18 cellular contexts compared by ENCODE assay signal in the genomic region with DNA sequence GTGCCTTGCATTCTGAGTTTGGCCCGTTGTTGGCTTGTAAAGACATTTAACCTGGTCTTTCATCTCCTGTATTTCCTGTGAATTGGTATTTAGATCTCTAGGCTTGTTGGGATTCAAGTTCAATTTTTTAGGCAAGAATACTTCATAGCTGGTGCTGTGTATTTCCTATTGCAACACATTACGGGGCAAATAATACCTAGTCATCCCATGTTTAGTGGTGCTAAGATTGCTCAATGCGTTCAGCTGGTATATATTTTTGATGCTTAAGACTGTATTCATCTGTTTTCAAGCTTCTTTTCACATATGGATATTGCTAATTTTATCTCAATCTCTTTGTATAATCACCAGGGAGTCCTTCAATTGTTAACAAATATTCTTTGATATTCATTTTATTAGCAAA.
DNase-seq lines count a peak whose midpoint lies in the region; ATAC-seq, FAIRE-seq and TF ChIP-seq lines count a peak whose summit lies in the region.
"Had no signal": no experiment of that assay in that cellular context is flagged by ENCODE, and none has a peak within 500 bp of the region (broad histone marks: within the 10 kb centered on the region; RNA-seq: fewer than 3 reads in every experiment).

No MANE protein-coding gene starts in this region.

- no peaks in the 10 kb centered on the region for H3K79me1 ChIP-seq in mesendoderm (ENCODE audit: low read length)

- H3K27me3 Mint-ChIP-seq in T-helper 2 cell treated with Interferon-gamma antibody and Interleukin-4, amounts not matched to agents 5 μg/mL and 100 μg/mL, for 36 hours (ENCODE audit: low read depth): peaks cover 14% of the 10 kb centered on the region

- H3K4me2 ChIP-seq in K562 (ENCODE audit: insufficient read depth, low read length) (no peak overlapping the region), mesendoderm (ENCODE audit: low read length) (no peak overlapping the region)

- H3K4me3 ChIP-seq in K562: no peak overlapping the region
- H3K4me3 ChIP-seq in mesendoderm (ENCODE audit: low read length): no peak overlapping the region

- H2AFZ ChIP-seq in K562 (ENCODE audit: low read depth, low read length): no peak overlapping the region

- H3K36me3 Mint-ChIP-seq in T-helper 2 cell treated with Interferon-gamma antibody and Interleukin-4, amounts not matched to agents 5 μg/mL and 100 μg/mL, for 36 hours (ENCODE audit: low read depth): no peaks in the 10 kb centered on the region
- H3K36me3 Mint-ChIP-seq: CD8-positive, alpha-beta T cell had no signal

- no peak for TF ChIP-seq RAD21 in K562 (CRISPR knock-in tag; conservative IDR thresholded peaks at IDR 0.05 in 1 of 2, IDR thresholded peaks at IDR 0.05 in 1 of 2)

- no peak overlapping the region for H2AK5ac ChIP-seq in mesendoderm (ENCODE audit: low read length)

- no peak overlapping the region for H4K8ac ChIP-seq in mesendoderm (ENCODE audit: low read depth, low read length)

- ATAC-seq in K562 (no peak), HG03108 (IDR thresholded peaks at IDR 0.05; ENCODE audit: unreplicated experiment) (no peak)
- ATAC-seq: CD8-positive, alpha-beta T cell had no signal

- no peak overlapping the region for H3K23ac ChIP-seq in mesendoderm (ENCODE audit: low read length)

- H2BK15ac ChIP-seq in mesendoderm (replicated peaks; ENCODE audit: low read depth): peak overlapping the region; percentile 85

- TF ChIP-seq EP300 in K562 (IDR thresholded peaks at IDR 0.05; ENCODE audit: low read length): no peak

- no peaks in the 10 kb centered on the region for H3K4me1 Mint-ChIP-seq in T-helper 2 cell treated with Interferon-gamma antibody and Interleukin-4, amounts not matched to agents 5 μg/mL and 100 μg/mL, for 36 hours (ENCODE audit: low read depth)

- H3K27ac ChIP-seq in K562 (ENCODE audit: extremely low read depth, low read depth, low read length) (no peak overlapping the region), mesendoderm (ENCODE audit: low read depth, low read length) (no peak overlapping the region)
- H3K27ac ChIP-seq: 22Rv1 had no signal

- H3K27me3 ChIP-seq in K562 (ENCODE audit: control insufficient read depth in 2 of 2, insufficient read depth in 2 of 2, low read length in 2 of 2): peaks cover 10 to 11% of the 10 kb centered on the region in 2 experiments; a peak in 3 of 5 replicates
- H3K27me3 ChIP-seq in mesendoderm (ENCODE audit: insufficient read depth, low read length, poor library complexity): no peaks in the 10 kb centered on the region

- H3K9me3 ChIP-seq in K562 (replicated peaks; ENCODE audit: control insufficient read depth, insufficient read depth, low read depth, low read length): no peaks in the 10 kb centered on the region

- POLR2A ChIA-PET in K562 (lab: Yijun Ruan, JAX): no interaction called here

- no peak overlapping the region for H3K4ac ChIP-seq in mesendoderm (ENCODE audit: low read depth, low read length)

- no peaks in the 10 kb centered on the region for H3K36me3 ChIP-seq in K562 (ENCODE audit: control insufficient read depth, insufficient read depth, low read length)
- no peaks in the 10 kb centered on the region for H3K36me3 ChIP-seq in mesendoderm (ENCODE audit: control insufficient read depth, insufficient read depth, low read length)

- no peak overlapping the region for H3K56ac ChIP-seq in mesendoderm (ENCODE audit: low read length)

- no peaks in the 10 kb centered on the region for H3K9me3 Mint-ChIP-seq in T-helper 2 cell treated with Interferon-gamma antibody and Interleukin-4, amounts not matched to agents 5 μg/mL and 100 μg/mL, for 36 hours
- H3K9me3 Mint-ChIP-seq: CD8-positive, alpha-beta T cell had no signal

- no peak overlapping the region for H4K5ac ChIP-seq in mesendoderm (ENCODE audit: low read length)

- no peak overlapping the region for H3K27ac Mint-ChIP-seq in T-helper 2 cell treated with Interferon-gamma antibody and Interleukin-4, amounts not matched to agents 5 μg/mL and 100 μg/mL, for 36 hours
- H3K27ac Mint-ChIP-seq: CD8-positive, alpha-beta T cell had no signal

- H3K79me2 ChIP-seq in K562 (ENCODE audit: control insufficient read depth, insufficient read depth, low read length) (no peaks in the 10 kb centered on the region), mesendoderm (ENCODE audit: control insufficient read depth, insufficient read depth, low read length) (no peaks in the 10 kb centered on the region)

- in situ Hi-C loops in K562 (cut with MboI): no loop called here

- H3K4me1 ChIP-seq in K562 (replicated peaks in 1 of 2; ENCODE audit: control insufficient read depth in 2 of 2, insufficient read depth in 2 of 2, low read length in 2 of 2): no peaks in the 10 kb centered on the region
- no peaks in the 10 kb centered on the region for H3K4me1 ChIP-seq in mesendoderm (ENCODE audit: control insufficient read depth, low read depth, low read length)

- H3K9ac ChIP-seq in K562 (ENCODE audit: insufficient read depth in 1 of 2, low read depth in 2 of 2, low read length in 2 of 2) (no peak overlapping the region), mesendoderm (ENCODE audit: low read length) (no peak overlapping the region)

- BruUV-seq in K562 (replicated peaks; lab: Mats Ljungman, UMichigan): no TSS peak

- H2BK120ac ChIP-seq in mesendoderm (ENCODE audit: low read depth, low read length): no peak overlapping the region

- no peak for TF ChIP-seq CTCF in K562 (IDR thresholded peaks at IDR 0.05 in 2 of 3, conservative IDR thresholded peaks at IDR 0.05 in 1 of 3; ENCODE audit: insufficient read depth in 2 of 3, low read depth in 1 of 3, low read length in 3 of 3)

- no peak overlapping the region for H3K18ac ChIP-seq in mesendoderm (ENCODE audit: low read length)

- DNase-seq in SIG-M5 treated with dmso at 0.1 percent for 504 hours (lab: John Stamatoyannopoulos, UW; ENCODE audit: unreplicated experiment) (peak; percentile 79), SIG-M5 (lab: John Stamatoyannopoulos, UW) (no peak), MV-4-11 (lab: John Stamatoyannopoulos, UW) (peak; percentile 16), K562 (ENCODE audit: extremely low read depth in 1 of 4, low spot score in 3 of 4) (no peak), mesendoderm (no peak), SKM-1 (lab: John Stamatoyannopoulos, UW; ENCODE audit: unreplicated experiment) (no peak)
- no peak for DNase-seq in T-helper 2 cell treated with Interferon-gamma antibody and Interleukin-4, amounts not matched to agents 5 μg/mL and 100 μg/mL, for 36 hours (ENCODE audit: low spot score)
- DNase-seq: CD8-positive, alpha-beta T cell; DMS79; NCI-H1092 treated with DMSO at 0.1 percent for 48 hours; NCI-H1694; NCI-H2107; NCI-H2227 treated with DMSO at 0.1 percent for 48 hours; NCI-H524 treated with DMSO at 0.1 percent for 48 hours; OCI-M1; SHP77 treated with DMSO at 0.1 percent for 48 hours had no signal

- 0% methylated on average over 3 of the region's 3 CpGs for WGBS in K562 (ENCODE audit: insufficient coverage, low coverage, missing lambda C conversion rate)
- no CpG with 5 or more reads among the region's 3 CpGs for WGBS in mesendoderm (ENCODE audit: extremely low coverage, insufficient coverage, low lambda C conversion rate)

- FAIRE-seq in K562 (lab: Jason Lieb, UNC): no peak

- no peak overlapping the region for H2BK5ac ChIP-seq in mesendoderm (ENCODE audit: low read length)

- no peaks in the 10 kb centered on the region for H3K9me1 ChIP-seq in K562 (ENCODE audit: control insufficient read depth, insufficient read depth, low read length)

- no peak overlapping the region for H3K4me3 Mint-ChIP-seq in T-helper 2 cell treated with Interferon-gamma antibody and Interleukin-4, amounts not matched to agents 5 μg/mL and 100 μg/mL, for 36 hours
- H3K4me3 Mint-ChIP-seq: CD8-positive, alpha-beta T cell had no signal

- no peak for TF ChIP-seq POLR2A in K562 (conservative IDR thresholded peaks at IDR 0.05)

- CTCF ChIA-PET in K562 (lab: Yijun Ruan, JAX; ENCODE audit: low intra/inter-chr PET ratio): no interaction called here

- intact Hi-C loops in K562 (cut with micrococcal nuclease): no loop called here

- no peaks in the 10 kb centered on the region for H4K20me1 ChIP-seq in K562 (replicated peaks; ENCODE audit: control insufficient read depth, insufficient read depth, low read length)

TF ChIP-seq in K562, 482 proteins besides CTCF, POLR2A, EP300 and RAD21:
- no peak for TF ChIP-seq ZNF143 (CRISPR knock-in tag; IDR thresholded peaks at IDR 0.05)
- TF ChIP-seq CEBPB (tag; IDR thresholded peaks at IDR 0.05): peak; percentile 36; the same call in 1 of the 2 replicates
- TF ChIP-seq CEBPG (CRISPR knock-in tag; IDR thresholded peaks at IDR 0.05): no peak
- TF ChIP-seq CEBPG (tag; conservative IDR thresholded peaks at IDR 0.05 in 1 of 2, IDR thresholded peaks at IDR 0.05 in 1 of 2): peak; percentile 32 to 45; a peak in 2 of 4 replicates

Comparison
In these comparisons a context has a peak if more than half of its experiments do, and no peak if none do; other contexts are left out.
1. DNase-seq: peak in SIG-M5 treated with dmso at 0.1 percent for 504 hours (single experiment) and MV-4-11 (single experiment); none in SIG-M5 (single experiment), K562 (0 of 4), mesendoderm (single experiment), SKM-1 (single experiment) and T-helper 2 cell treated with Interferon-gamma antibody and Interleukin-4, amounts not matched to agents 5 μg/mL and 100 μg/mL, for 36 hours (single experiment).